ENCODE assay signal across 8 cellular contexts in the genomic region with DNA sequence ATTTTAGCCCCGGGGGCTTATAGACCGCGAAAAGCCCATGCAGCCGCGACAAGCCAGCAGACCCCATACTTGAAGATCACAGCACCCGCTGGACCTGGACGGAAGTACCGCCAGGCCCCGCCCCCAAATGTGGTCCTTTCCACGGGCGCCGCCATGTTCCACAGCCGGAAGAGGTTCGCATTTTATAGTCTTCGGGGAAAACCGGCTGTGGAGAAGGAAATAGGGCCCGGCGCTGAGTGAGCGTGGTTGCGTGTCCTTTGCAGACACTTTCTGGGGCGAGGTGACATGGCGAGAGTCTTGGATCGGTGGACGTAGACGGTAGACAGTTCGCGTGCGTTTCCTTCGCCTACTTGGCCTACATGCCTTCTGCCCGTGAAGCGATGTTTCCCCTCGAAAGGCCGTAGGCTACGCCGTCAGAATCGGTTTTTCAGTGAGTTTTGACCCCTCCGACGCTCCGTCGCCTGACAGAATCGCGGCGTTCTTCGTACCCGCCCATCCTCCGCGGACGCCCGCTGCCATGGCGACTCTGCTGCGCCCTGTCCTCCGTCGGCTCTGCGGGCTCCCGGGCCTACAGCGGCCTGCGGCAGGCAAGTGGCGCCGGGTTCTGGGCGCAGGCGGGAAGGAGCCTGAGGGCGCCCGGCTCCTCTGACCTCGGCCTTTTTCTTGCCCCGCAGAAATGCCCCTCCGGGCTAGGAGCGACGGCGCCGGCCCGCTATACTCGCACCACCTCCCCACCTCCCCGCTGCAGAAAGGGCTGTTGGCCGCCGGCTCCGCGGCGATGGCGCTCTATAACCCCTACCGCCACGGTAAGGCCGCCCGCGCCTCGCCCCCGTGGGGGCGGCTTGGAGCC. TPM values are rescaled to one million over a fixed set of nuclear protein-coding genes. Genes with fewer than 3 reads are reported as not detected.
DNase-seq lines count a peak whose midpoint lies in the region; ATAC-seq and TF ChIP-seq lines count a peak whose summit lies in the region.

Gene COQ4 (plus strand): TSS at position 498 of the 850 bp plus-strand sequence. CDS start 20 bp downstream, at position 518.
Gene TRUB2 (minus strand): TSS at position 106 of the 850 bp plus-strand sequence. CDS start 39 bp downstream, at position 67.

- POLR2A ChIA-PET in GM10248 (lab: Yijun Ruan, JAX) = no interaction called here

- WGBS in suprapubic skin = under 1% methylated on average over 46 of the region's 87 CpGs

- no peaks in the 10 kb centered on the region for H3K9me3 ChIP-seq in suprapubic skin

- no peaks in the 10 kb centered on the region for H3K27me3 Mint-ChIP-seq in activated naive CD4-positive, alpha-beta T cell treated with anti-CD3 and anti-CD28 coated beads, Interleukin-2, amount 50 U/mL, for 24 hours

- peak within 1 kb of the TSS; percentile 86 for H3K27ac ChIP-seq in suprapubic skin

- H3K36me3 ChIP-seq in suprapubic skin = peaks cover 43% of the 10 kb centered on the region

- TF ChIP-seq CTCF in GM10248 (IDR thresholded peaks at IDR 0.05; ENCODE audit: control extremely low read depth, extremely low read depth, low read depth, missing control alignments) (no peak), suprapubic skin (IDR thresholded peaks at IDR 0.05) (no peak)

- peak within 1 kb of the TSS; percentile 98 for H3K4me3 Mint-ChIP-seq in activated naive CD4-positive, alpha-beta T cell treated with anti-CD3 and anti-CD28 coated beads, Interleukin-2, amount 50 U/mL, for 24 hours

- H3K27ac Mint-ChIP-seq in activated naive CD4-positive, alpha-beta T cell treated with anti-CD3 and anti-CD28 coated beads, Interleukin-2, amount 50 U/mL, for 24 hours = peak within 1 kb of the TSS; percentile 99

- H3K4me1 Mint-ChIP-seq in activated naive CD4-positive, alpha-beta T cell treated with anti-CD3 and anti-CD28 coated beads, Interleukin-2, amount 50 U/mL, for 24 hours = peaks cover 5% of the 10 kb centered on the region

- peaks cover 2% of the 10 kb centered on the region for H3K36me3 Mint-ChIP-seq in activated naive CD4-positive, alpha-beta T cell treated with anti-CD3 and anti-CD28 coated beads, Interleukin-2, amount 50 U/mL, for 24 hours

- TF ChIP-seq POLR2A in suprapubic skin (IDR thresholded peaks at IDR 0.05) = no peak

- DNase-seq in GM10248 (ENCODE audit: extremely low spot score) (peak; percentile 96), NCI-H1092 treated with DMSO at 0.1 percent for 48 hours (lab: John Stamatoyannopoulos, UW) (peak; percentile 97), glomerular endothelial cell (ENCODE audit: extremely low read depth, low read depth, low spot score) (peak; percentile 90), occipital lobe (lab: John Stamatoyannopoulos, UW) (peak; percentile 91), suprapubic skin (ENCODE audit: low spot score in 2 of 2) (peak; percentile 96 to 98)

- H3K9me3 Mint-ChIP-seq in activated naive CD4-positive, alpha-beta T cell treated with anti-CD3 and anti-CD28 coated beads, Interleukin-2, amount 50 U/mL, for 24 hours = no peaks in the 10 kb centered on the region

- H3K27me3 ChIP-seq in suprapubic skin = no peaks in the 10 kb centered on the region

- H3K4me3 ChIP-seq in suprapubic skin = peak within 1 kb of the TSS; percentile 89

- CTCF ChIA-PET in GM10248 (lab: Yijun Ruan, JAX) = interaction anchor here (1.0 to 1.5 kb wide), 4 partner anchors 8 to 40 kb away, joined by 3 to 4 read pairs (median 4); no protein-coding TSS in a partner anchor

- no peak for TF ChIP-seq EP300 in suprapubic skin (IDR thresholded peaks at IDR 0.05)

- ATAC-seq in HG02610 (IDR thresholded peaks at IDR 0.05; ENCODE audit: unreplicated experiment) (peak; percentile 82), SK-N-SH treated with all-trans-retinoic acid at 6 μM for 48 hours (peak; percentile 96)

- H3K4me1 ChIP-seq in suprapubic skin = peaks cover 48% of the 10 kb centered on the region

TF ChIP-seq in SK-N-SH treated with all-trans-retinoic acid at 6 μM for 48 hours, 23 proteins besides CTCF, POLR2A, EP300 and RAD21:
- no peak for TF ChIP-seq ZNF70 (CRISPR knock-in tag; IDR thresholded peaks at IDR 0.05)
- 0 out of 2 replicates have a peak, but pooled peaks have one; percentile 18 for TF ChIP-seq POU6F1 (CRISPR knock-in tag; IDR thresholded peaks at IDR 0.05; ENCODE audit: borderline replicate concordance, low read depth)
TF ChIP-seq in SK-N-SH treated with all-trans-retinoic acid at 6 μM for 48 hours: peak in this region for 1.

RNA-seq across cellular contexts. Expression of gene COQ4, which starts in this region (rescaled TPM):
- total RNA-seq in glomerular endothelial cell (50.3 and 56.0 TPM in 2 replicates), occipital lobe (19.5 TPM), suprapubic skin (100 to 1,000 TPM in 3 of 4 donors, 10 to 100 TPM in 1; 73.3 to 119 (median 106) TPM)

RNA-seq across cellular contexts. Expression of gene TRUB2, which starts in this region (rescaled TPM):
- 11.3 and 13.5 TPM in 2 replicates for total RNA-seq in glomerular endothelial cell
- 24.0 TPM for total RNA-seq in occipital lobe
- 10 to 100 TPM; 11.6 to 19.9 (median 14.1) TPM for total RNA-seq in suprapubic skin

Comparison
In these comparisons a context has a peak if more than half of its experiments do, and no peak if none do; other contexts are left out.
1. Peak in every context shown above with its lines: DNase-seq, ATAC-seq, H3K4me3 ChIP-seq and H3K27ac ChIP-seq.